ENCODE assay signal across 26 cellular contexts in the genomic region with DNA sequence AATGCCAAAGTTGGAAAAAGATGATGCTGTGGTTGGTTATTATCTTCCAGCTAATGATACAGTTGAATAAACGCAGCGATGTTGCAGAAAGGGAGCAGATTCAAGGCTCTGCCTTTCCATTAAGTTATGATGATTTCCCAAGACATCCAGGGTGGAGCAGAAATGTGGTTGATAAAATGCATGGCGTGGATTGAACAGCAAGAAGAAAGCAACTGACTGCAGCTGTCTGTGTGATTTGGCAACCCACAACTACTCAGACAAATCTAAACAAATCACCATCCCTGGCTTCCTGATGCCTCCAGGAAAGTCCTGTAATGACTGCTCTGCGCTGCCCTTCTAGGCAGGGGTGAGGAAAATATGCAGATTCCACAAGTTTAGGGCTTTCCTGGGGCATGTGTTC.
DNase-seq lines count a peak whose midpoint lies in the region; ATAC-seq, FAIRE-seq and TF ChIP-seq lines count a peak whose summit lies in the region.
"Had no signal": no experiment of that assay in that cellular context is flagged by ENCODE, and none has a peak within 500 bp of the region (broad histone marks: within the 10 kb centered on the region; RNA-seq: fewer than 3 reads in every experiment).

No MANE protein-coding gene starts in this region.

- no peak overlapping the region for H3K18ac ChIP-seq in trophoblast cell (ENCODE audit: low read length)

- H3K36me3 ChIP-seq in trophoblast cell (ENCODE audit: control insufficient read depth in 1 of 2, insufficient read depth in 2 of 2, low read length in 2 of 2) (no peaks in the 10 kb centered on the region), Karpas-422 (ENCODE audit: insufficient read depth, low read length) (no peaks in the 10 kb centered on the region)
- H3K36me3 ChIP-seq: neutrophil had no signal

- no peak overlapping the region for H3K9ac ChIP-seq in trophoblast cell (ENCODE audit: low read length)
- no peak overlapping the region for H3K9ac ChIP-seq in Karpas-422 (ENCODE audit: low read length)

- H3K9me2 ChIP-seq in Karpas-422 (replicated peaks; ENCODE audit: insufficient read depth, low read length) = no peaks in the 10 kb centered on the region

- peak overlapping the region; percentile 24 for H3K27ac ChIP-seq in trophoblast cell (ENCODE audit: low read depth, low read length)
- H3K27ac ChIP-seq in Karpas-422 (ENCODE audit: low read length) = no peak overlapping the region
- H3K27ac ChIP-seq: coronary artery, neutrophil, psoas muscle had no signal

- no peak for TF ChIP-seq CTCF in fibroblast of mammary gland (conservative IDR thresholded peaks at IDR 0.05; ENCODE audit: control insufficient read depth, insufficient read depth, low read depth, low read length)

- WGBS in trophoblast cell (ENCODE audit: extremely low coverage, insufficient coverage, insufficient read length) = no CpG with 5 or more reads among the region's 4 CpGs

- ATAC-seq in HG03378 (IDR thresholded peaks at IDR 0.05; ENCODE audit: unreplicated experiment) = no peak
- ATAC-seq: Panc1; psoas muscle; stimulated activated memory B cell treated with anti-CD40 and anti-IgM and Interleukin-4, amounts not matched to agents 10 μg/mL and 1 μg/mL and 100 μg/mL, for 72 hours had no signal

- DNase-seq in GM03348 (ENCODE audit: low spot score) (peak; percentile 55), NCI-H69 (lab: John Stamatoyannopoulos, UW) (peak; percentile 8), fibroblast of mammary gland (ENCODE audit: low read depth) (peak; percentile 43), trophoblast cell (peak in 1 of 2 donors; percentile 7), GM19240 (ENCODE audit: insufficient read length, low spot score) (no peak), Karpas-422 (no peak), urothelium cell line (ENCODE audit: low spot score) (no peak)
- DNase-seq: activated T-cell treated with anti-CD3 and anti-CD28 coated beads, Interleukin-2, amount 50 U/mL, for 48 hours; DMS53; endodermal cell; foreskin melanocyte; GDM1; HFFc6; hippocampal formation; NCI-H1105; NCI-H2081; NCI-H446 treated with DMSO at 0.1 percent for 48 hours; NK-92 treated with Interleukin-12 subunit alpha and Interleukin-12 subunit beta, amount 100 ng/mL, for 24 hours; psoas muscle; small intestine had no signal

- H2BK120ac ChIP-seq in trophoblast cell (ENCODE audit: insufficient read depth, low read length, poor library complexity) = no peak overlapping the region

- H2AK5ac ChIP-seq in trophoblast cell (ENCODE audit: low read length) = no peak overlapping the region

- peaks cover 14% of the 10 kb centered on the region for H3K79me1 ChIP-seq in trophoblast cell (ENCODE audit: low read length)

- peaks cover 18 to 25% of the 10 kb centered on the region in 2 experiments for H3K4me1 ChIP-seq in trophoblast cell (ENCODE audit: control insufficient read depth in 1 of 2, insufficient read depth in 2 of 2, low read length in 2 of 2)
- no peaks in the 10 kb centered on the region for H3K4me1 ChIP-seq in Karpas-422 (ENCODE audit: low read length)
- H3K4me1 ChIP-seq: psoas muscle had no signal

- H3K27me3 ChIP-seq in trophoblast cell (ENCODE audit: insufficient read depth, low read length) = no peaks in the 10 kb centered on the region
- no peaks in the 10 kb centered on the region for H3K27me3 ChIP-seq in Karpas-422 (ENCODE audit: low read length)
- H3K27me3 ChIP-seq: neutrophil had no signal

- H4K8ac ChIP-seq in trophoblast cell (ENCODE audit: low read depth, low read length) = no peak overlapping the region

- no peaks in the 10 kb centered on the region for H3K9me3 ChIP-seq in trophoblast cell (ENCODE audit: insufficient read depth, low read depth, low read length)
- H3K9me3 ChIP-seq in Karpas-422 (ENCODE audit: low read length) = no peaks in the 10 kb centered on the region
- H3K9me3 ChIP-seq: neutrophil, psoas muscle had no signal

- no peak overlapping the region for H3K4ac ChIP-seq in trophoblast cell (ENCODE audit: low read depth, low read length)

- H2AFZ ChIP-seq in trophoblast cell (ENCODE audit: insufficient read depth, low read length, poor library complexity) (no peak overlapping the region), Karpas-422 (ENCODE audit: low read length) (no peak overlapping the region)

- H3K4me3 ChIP-seq in fibroblast of mammary gland (ENCODE audit: control insufficient read depth, low read depth, low read length) (no peak overlapping the region), trophoblast cell (ENCODE audit: low read depth, low read length) (no peak overlapping the region), Karpas-422 (ENCODE audit: low read length) (no peak overlapping the region)
- H3K4me3 ChIP-seq: coronary artery, lung, psoas muscle had no signal

- H4K91ac ChIP-seq in trophoblast cell (ENCODE audit: low read depth, low read length) = no peak overlapping the region

- H3K4me2 ChIP-seq in trophoblast cell (ENCODE audit: low read length) (no peak overlapping the region), Karpas-422 (ENCODE audit: low read depth, low read length, poor library complexity, severe bottlenecking) (no peak overlapping the region)

- H3K14ac ChIP-seq in trophoblast cell (ENCODE audit: low read length) = no peak overlapping the region

- no peak overlapping the region for H2BK5ac ChIP-seq in trophoblast cell (ENCODE audit: low read depth, low read length, poor library complexity)

- no peak overlapping the region for H4K12ac ChIP-seq in trophoblast cell (ENCODE audit: low read depth, low read length)

- H3K79me2 ChIP-seq in trophoblast cell (ENCODE audit: control insufficient read depth, insufficient read depth, low read length, poor library complexity) = peaks cover 3% of the 10 kb centered on the region
- no peaks in the 10 kb centered on the region for H3K79me2 ChIP-seq in Karpas-422 (ENCODE audit: low read length)

- H4K20me1 ChIP-seq in Karpas-422 (ENCODE audit: insufficient read depth, low read depth, low read length) = no peaks in the 10 kb centered on the region

- peak overlapping the region; percentile 27 for H2BK12ac ChIP-seq in trophoblast cell (ENCODE audit: low read length)

- no peak for FAIRE-seq in urothelium cell line (lab: Jason Lieb, UNC)
- FAIRE-seq: small intestine had no signal

- H3K23ac ChIP-seq in trophoblast cell (ENCODE audit: low read length) = no peak overlapping the region

Comparison
In these comparisons a context has a peak if more than half of its experiments do, and no peak if none do; other contexts are left out.
1. DNase-seq: peak in GM03348 (single experiment), NCI-H69 (single experiment) and fibroblast of mammary gland (single experiment); none in GM19240 (single experiment), Karpas-422 (single experiment) and urothelium cell line (single experiment).